ENCODE assay signal across 4 cellular contexts in genomic region chr15:85959573-85959972, GRCh38.
"Had no signal": no experiment of that assay in that cellular context is flagged by ENCODE, and none has a peak within 500 bp of the region (broad histone marks: within the 10 kb centered on the region; RNA-seq: fewer than 3 reads in every experiment).

No MANE protein-coding gene starts in this region.

- DNase-seq: H9, HCEC 1CT, HFFc6, KBM-7 had no signal
